ENCODE assay signal across 1 cellular context in genomic region chr13:43879323-43880181, GRCh38.
TF ChIP-seq lines count a peak whose summit lies in the region.

Gene CCDC122, minus strand, starts transcription at chr13:43879740. Its CDS starts 10,364 bp downstream, at chr13:43869376.
Gene LACC1, plus strand, starts transcription at chr13:43879904. Its CDS starts 1,082 bp downstream, at chr13:43880986.

TF ChIP-seq in HepG2, 621 proteins besides CTCF, POLR2A, EP300 and RAD21 (continued from another document and continues in another):
- TF ChIP-seq NONO (IDR thresholded peaks at IDR 0.05) (no peak), NONO (CRISPR knock-in tag; conservative IDR thresholded peaks at IDR 0.05) (peak; percentile 67; the same call in 1 of the 2 replicates), ELF4 (CRISPR knock-in tag; IDR thresholded peaks at IDR 0.05; ENCODE audit: borderline replicate concordance) (no peak), WIZ (CRISPR knock-in tag; IDR thresholded peaks at IDR 0.05) (no peak), ZNF503 (CRISPR knock-in tag; IDR thresholded peaks at IDR 0.05) (no peak), PLSCR1 (CRISPR knock-in tag; IDR thresholded peaks at IDR 0.05; ENCODE audit: borderline replicate concordance) (no peak), ZNF850 (CRISPR knock-in tag; conservative IDR thresholded peaks at IDR 0.05) (no peak), GABPA (IDR thresholded peaks at IDR 0.05; ENCODE audit: low read depth, low read length) (no peak; the same call in 1 of the 2 replicates), GABPA (CRISPR knock-in tag; IDR thresholded peaks at IDR 0.05; ENCODE audit: low read depth) (peak; percentile 19; the same call in 1 of the 2 replicates), MTA1 (CRISPR knock-in tag; IDR thresholded peaks at IDR 0.05; ENCODE audit: borderline replicate concordance) (peak; percentile 18; the same call in 1 of the 2 replicates), CAMTA2 (CRISPR knock-in tag; IDR thresholded peaks at IDR 0.05; ENCODE audit: borderline replicate concordance) (no peak), ATF3 (CRISPR knock-in tag; IDR thresholded peaks at IDR 0.05) (peak; percentile 54; the same call in 1 of the 2 replicates), KLF12 (CRISPR knock-in tag; IDR thresholded peaks at IDR 0.05; ENCODE audit: borderline replicate concordance) (0 out of 2 replicates have a peak, but pooled peaks have one; percentile 27), ZNF138 (CRISPR knock-in tag; IDR thresholded peaks at IDR 0.05; ENCODE audit: low read depth) (no peak), GPN1 (CRISPR knock-in tag; IDR thresholded peaks at IDR 0.05; ENCODE audit: borderline replicate concordance) (peak; percentile 39; the same call in 1 of the 2 replicates), ZNF225 (CRISPR knock-in tag; IDR thresholded peaks at IDR 0.05) (peak; percentile 42; the same call in 1 of the 2 replicates), FOXA1 (IDR thresholded peaks at IDR 0.05) (no peak), FOXA1 (CRISPR knock-in tag; IDR thresholded peaks at IDR 0.05) (no peak), NCOA5 (CRISPR knock-in tag; IDR thresholded peaks at IDR 0.05) (no peak), STAT5B (CRISPR knock-in tag; IDR thresholded peaks at IDR 0.05) (no peak), ZFP62 (CRISPR knock-in tag; IDR thresholded peaks at IDR 0.05) (no peak), MYNN (CRISPR knock-in tag; IDR thresholded peaks at IDR 0.05; ENCODE audit: low read depth) (no peak), MAFG (CRISPR knock-in tag; IDR thresholded peaks at IDR 0.05) (peak; percentile 84), ZNF441 (CRISPR knock-in tag; IDR thresholded peaks at IDR 0.05; ENCODE audit: borderline replicate concordance) (no peak), ZNF468 (CRISPR knock-in tag; IDR thresholded peaks at IDR 0.05) (no peak), ZZZ3 (CRISPR knock-in tag; IDR thresholded peaks at IDR 0.05; ENCODE audit: borderline replicate concordance) (no peak), ZNF205 (CRISPR knock-in tag; IDR thresholded peaks at IDR 0.05) (peak; percentile 65; the same call in 1 of the 2 replicates), SRSF1 (optimal IDR thresholded peaks at IDR 0.05; ENCODE audit: low read depth, low read length) (no peak), ZSCAN30 (CRISPR knock-in tag; IDR thresholded peaks at IDR 0.05) (no peak), ZNF839 (CRISPR knock-in tag; IDR thresholded peaks at IDR 0.05; ENCODE audit: borderline replicate concordance) (no peak), SRSF4 (IDR thresholded peaks at IDR 0.05; ENCODE audit: low read depth, low read length, poor library complexity, severe bottlenecking) (no peak), NBN (conservative IDR thresholded peaks at IDR 0.05) (no peak), ZNF749 (CRISPR knock-in tag; IDR thresholded peaks at IDR 0.05; ENCODE audit: borderline replicate concordance) (peak; percentile 49; the same call in 1 of the 2 replicates), IRX3 (CRISPR knock-in tag; IDR thresholded peaks at IDR 0.05; ENCODE audit: borderline replicate concordance, low read depth) (peak; percentile 89; the same call in 1 of the 2 replicates), ZC3H4 (CRISPR knock-in tag; IDR thresholded peaks at IDR 0.05; ENCODE audit: borderline replicate concordance) (no peak), REPIN1 (CRISPR knock-in tag; IDR thresholded peaks at IDR 0.05; ENCODE audit: borderline replicate concordance, low read depth) (peak; percentile 70), RFXANK (CRISPR knock-in tag; IDR thresholded peaks at IDR 0.05) (no peak), THAP8 (CRISPR knock-in tag; IDR thresholded peaks at IDR 0.05; ENCODE audit: borderline replicate concordance) (no peak), FOXM1 (CRISPR knock-in tag; IDR thresholded peaks at IDR 0.05) (no peak), ZNF160 (CRISPR knock-in tag; IDR thresholded peaks at IDR 0.05) (peak; percentile 31; the same call in 1 of the 2 replicates), ONECUT2 (CRISPR knock-in tag; IDR thresholded peaks at IDR 0.05) (no peak), ZNF253 (CRISPR knock-in tag; IDR thresholded peaks at IDR 0.05; ENCODE audit: borderline replicate concordance) (peak; percentile 43; the same call in 1 of the 2 replicates), HINFP (CRISPR knock-in tag; IDR thresholded peaks at IDR 0.05; ENCODE audit: low read depth) (no peak), NFYC (CRISPR knock-in tag; IDR thresholded peaks at IDR 0.05) (no peak; the same call in 1 of the 2 replicates), E2F5 (CRISPR knock-in tag; conservative IDR thresholded peaks at IDR 0.05) (peak; percentile 66), U2AF1 (optimal IDR thresholded peaks at IDR 0.05; ENCODE audit: low read depth, low read length) (no peak), ZNF878 (CRISPR knock-in tag; IDR thresholded peaks at IDR 0.05) (no peak), ZNF317 (CRISPR knock-in tag; IDR thresholded peaks at IDR 0.05) (0 out of 2 replicates have a peak, but pooled peaks have one; percentile 26), PHF20 (CRISPR knock-in tag; IDR thresholded peaks at IDR 0.05) (no peak; the same call in 1 of the 2 replicates), ATRX (CRISPR knock-in tag; IDR thresholded peaks at IDR 0.05; ENCODE audit: borderline replicate concordance) (no peak), HOXD1 (CRISPR knock-in tag; IDR thresholded peaks at IDR 0.05) (peak; percentile 51; the same call in 1 of the 2 replicates), CCDC6 (CRISPR knock-in tag; IDR thresholded peaks at IDR 0.05) (0 out of 2 replicates have a peak, but pooled peaks have one; percentile 3), ZNF891 (CRISPR knock-in tag; IDR thresholded peaks at IDR 0.05) (peak; percentile 44; the same call in 1 of the 2 replicates), NFIC (IDR thresholded peaks at IDR 0.05; ENCODE audit: low read length) (no peak), NFKBIZ (CRISPR knock-in tag; IDR thresholded peaks at IDR 0.05) (peak; percentile 55), RBM22 (optimal IDR thresholded peaks at IDR 0.05; ENCODE audit: low read length) (no peak), RBM39 (IDR thresholded peaks at IDR 0.05; ENCODE audit: low read depth, low read length, poor library complexity, severe bottlenecking) (no peak), ZNF292 (CRISPR knock-in tag; IDR thresholded peaks at IDR 0.05; ENCODE audit: borderline replicate concordance, low read depth) (no peak), RAD51 (IDR thresholded peaks at IDR 0.05; ENCODE audit: borderline replicate concordance) (no peak)
- TF ChIP-seq, protein P1, sequence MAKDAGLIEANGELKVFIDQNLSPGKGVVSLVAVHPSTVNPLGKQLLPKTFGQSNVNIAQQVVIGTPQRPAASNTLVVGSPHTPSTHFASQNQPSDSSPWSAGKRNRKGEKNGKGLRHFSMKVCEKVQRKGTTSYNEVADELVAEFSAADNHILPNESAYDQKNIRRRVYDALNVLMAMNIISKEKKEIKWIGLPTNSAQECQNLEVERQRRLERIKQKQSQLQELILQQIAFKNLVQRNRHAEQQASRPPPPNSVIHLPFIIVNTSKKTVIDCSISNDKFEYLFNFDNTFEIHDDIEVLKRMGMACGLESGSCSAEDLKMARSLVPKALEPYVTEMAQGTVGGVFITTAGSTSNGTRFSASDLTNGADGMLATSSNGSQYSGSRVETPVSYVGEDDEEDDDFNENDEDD (CRISPR knock-in tag; IDR thresholded peaks at IDR 0.05; ENCODE audit: borderline replicate concordance): peak; percentile 89; the same call in 1 of the 2 replicates
- TF ChIP-seq, protein P2, sequence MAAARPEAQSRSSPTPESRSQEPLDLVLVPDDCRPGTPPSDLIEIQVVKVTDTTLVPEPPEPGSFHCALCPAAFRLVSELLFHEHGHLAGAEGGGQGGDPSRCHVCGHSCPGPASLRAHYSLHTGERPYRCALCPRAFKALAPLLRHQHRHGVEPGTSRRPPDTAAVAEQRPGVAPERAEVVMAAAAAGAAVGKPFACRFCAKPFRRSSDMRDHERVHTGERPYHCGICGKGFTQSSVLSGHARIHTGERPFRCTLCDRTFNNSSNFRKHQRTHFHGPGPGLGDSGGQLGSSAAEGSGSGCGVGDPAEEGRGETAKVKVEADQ (CRISPR knock-in tag; IDR thresholded peaks at IDR 0.05; ENCODE audit: borderline replicate concordance): peak; percentile 82; the same call in 1 of the 2 replicates
- TF ChIP-seq, protein P3, sequence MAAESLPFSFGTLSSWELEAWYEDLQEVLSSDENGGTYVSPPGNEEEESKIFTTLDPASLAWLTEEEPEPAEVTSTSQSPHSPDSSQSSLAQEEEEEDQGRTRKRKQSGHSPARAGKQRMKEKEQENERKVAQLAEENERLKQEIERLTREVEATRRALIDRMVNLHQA (CRISPR knock-in tag; IDR thresholded peaks at IDR 0.05): no peak
- TF ChIP-seq, protein P4, sequence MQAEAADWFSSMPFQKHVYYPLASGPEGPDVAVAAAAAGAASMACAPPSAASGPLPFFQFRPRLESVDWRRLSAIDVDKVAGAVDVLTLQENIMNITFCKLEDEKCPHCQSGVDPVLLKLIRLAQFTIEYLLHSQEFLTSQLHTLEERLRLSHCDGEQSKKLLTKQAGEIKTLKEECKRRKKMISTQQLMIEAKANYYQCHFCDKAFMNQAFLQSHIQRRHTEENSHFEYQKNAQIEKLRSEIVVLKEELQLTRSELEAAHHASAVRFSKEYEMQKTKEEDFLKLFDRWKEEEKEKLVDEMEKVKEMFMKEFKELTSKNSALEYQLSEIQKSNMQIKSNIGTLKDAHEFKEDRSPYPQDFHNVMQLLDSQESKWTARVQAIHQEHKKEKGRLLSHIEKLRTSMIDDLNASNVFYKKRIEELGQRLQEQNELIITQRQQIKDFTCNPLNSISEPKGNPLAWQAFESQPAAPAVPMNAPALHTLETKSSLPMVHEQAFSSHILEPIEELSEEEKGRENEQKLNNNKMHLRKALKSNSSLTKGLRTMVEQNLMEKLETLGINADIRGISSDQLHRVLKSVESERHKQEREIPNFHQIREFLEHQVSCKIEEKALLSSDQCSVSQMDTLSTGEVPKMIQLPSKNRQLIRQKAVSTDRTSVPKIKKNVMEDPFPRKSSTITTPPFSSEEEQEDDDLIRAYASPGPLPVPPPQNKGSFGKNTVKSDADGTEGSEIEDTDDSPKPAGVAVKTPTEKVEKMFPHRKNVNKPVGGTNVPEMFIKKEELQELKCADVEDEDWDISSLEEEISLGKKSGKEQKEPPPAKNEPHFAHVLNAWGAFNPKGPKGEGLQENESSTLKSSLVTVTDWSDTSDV (CRISPR knock-in tag; IDR thresholded peaks at IDR 0.05): peak; percentile 71; the same call in 1 of the 2 replicates
